30 cellular contexts compared by ENCODE assay signal in the genomic region with DNA sequence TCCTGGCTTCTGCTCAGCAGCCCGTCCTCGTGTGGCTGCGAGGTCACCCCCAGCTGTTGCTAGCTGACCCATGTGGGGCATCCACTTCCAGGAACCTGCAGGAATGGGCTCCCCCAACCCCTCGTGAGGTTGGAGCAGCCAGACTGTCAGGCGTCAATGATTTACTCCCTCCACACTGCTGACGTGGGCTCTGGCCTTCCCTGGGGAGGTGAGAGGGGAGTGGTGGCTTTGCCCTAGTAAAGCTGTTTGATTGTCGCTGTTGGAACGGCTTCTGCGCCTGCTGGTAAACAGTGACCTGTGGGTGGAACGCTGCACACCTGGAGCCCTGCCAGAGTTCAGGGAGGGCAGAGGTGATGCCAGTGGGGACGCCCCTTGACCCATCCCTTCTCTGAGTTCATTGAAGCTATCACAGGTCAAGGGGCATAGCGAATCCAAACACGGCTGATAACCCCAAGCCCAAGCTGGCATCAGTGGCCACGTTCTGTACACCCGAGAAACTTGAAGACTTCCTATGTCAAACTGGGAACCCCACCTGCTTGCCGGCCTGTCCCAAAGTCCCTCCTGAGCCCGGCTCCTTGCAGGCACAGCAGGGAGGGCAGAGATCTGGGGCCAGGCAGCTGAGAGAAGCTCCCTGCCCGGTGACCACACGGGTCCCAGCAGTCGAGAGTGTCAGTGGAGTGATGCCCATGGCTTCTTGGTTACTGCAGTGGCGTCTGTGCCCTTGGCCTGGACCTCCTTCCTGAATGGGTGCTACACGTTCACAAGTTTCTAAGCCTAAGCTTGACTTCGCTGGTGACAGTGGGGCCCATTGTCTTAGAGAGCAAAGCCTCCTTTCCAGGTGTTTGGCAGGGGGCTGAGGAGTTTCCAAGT. TPM values are rescaled to one million over a fixed set of nuclear protein-coding genes. Genes with fewer than 3 reads are reported as not detected.
DNase-seq lines count a peak whose midpoint lies in the region; ATAC-seq, FAIRE-seq and TF ChIP-seq lines count a peak whose summit lies in the region.
"Had no signal": no experiment of that assay in that cellular context is flagged by ENCODE, and none has a peak within 500 bp of the region (broad histone marks: within the 10 kb centered on the region; RNA-seq: fewer than 3 reads in every experiment).

No MANE protein-coding gene starts in this region.

- H3K36me3 ChIP-seq in HepG2 (replicated peaks in 1 of 2; ENCODE audit: control insufficient read depth in 1 of 2, insufficient read depth in 2 of 2, low read length in 2 of 2) = no peaks in the 10 kb centered on the region
- no peaks in the 10 kb centered on the region for H3K36me3 ChIP-seq in spleen
- H3K36me3 ChIP-seq: ascending aorta, neutrophil had no signal

- no TSS peak for BruUV-seq in HepG2 (replicated peaks; lab: Mats Ljungman, UMichigan)

- TF ChIP-seq POLR2A in HepG2 (IDR thresholded peaks at IDR 0.05; ENCODE audit: insufficient read depth in 1 of 2, low read depth in 2 of 2, low read length in 2 of 2) (no peak), spleen (IDR thresholded peaks at IDR 0.05) (no peak)

- H3K4me1 ChIP-seq in HepG2 (ENCODE audit: insufficient read depth, low read length) (peaks cover 17% of the 10 kb centered on the region), spleen (peaks cover 0 to 7% (median 3%) of the 10 kb centered on the region in 6 donors)
- H3K4me1 ChIP-seq: ascending aorta had no signal

- H3K27me3 ChIP-seq in HepG2 (ENCODE audit: control insufficient read depth in 1 of 2, insufficient read depth in 2 of 2, low read length in 2 of 2) (peaks cover 3 to 34% of the 10 kb centered on the region in 2 experiments), spleen (replicated peaks in 1 of 7) (peaks cover 0 to 55% (median 17%) of the 10 kb centered on the region in 7 donors)

- TF ChIP-seq EP300 in HepG2 (IDR thresholded peaks at IDR 0.05; ENCODE audit: low read depth in 2 of 2, low read length in 2 of 2) (no peak), HepG2 (CRISPR knock-in tag; IDR thresholded peaks at IDR 0.05; ENCODE audit: borderline replicate concordance) (no peak)

- no peaks in the 10 kb centered on the region for H3K79me2 ChIP-seq in HepG2 (ENCODE audit: insufficient read depth, low read length)

- no peak overlapping the region for H3K27ac ChIP-seq in HepG2 (ENCODE audit: extremely low read length, insufficient read depth, low read length)
- H3K27ac ChIP-seq in spleen = no peak overlapping the region
- H3K27ac ChIP-seq: ascending aorta, HL-60, neutrophil, RWPE1, VCaP had no signal

- TF ChIP-seq CTCF in HepG2 (CRISPR knock-in tag; IDR thresholded peaks at IDR 0.05) = no peak
- no peak for TF ChIP-seq CTCF in spleen (IDR thresholded peaks at IDR 0.05 in 8 of 11, conservative IDR thresholded peaks at IDR 0.05 in 3 of 11)

- WGBS in HepG2 (ENCODE audit: low lambda C conversion rate) = 0% methylated on average over 2 of the region's 23 CpGs
- 68 to 83% (median 81%) methylated on average over 20 to 23 of the region's 23 CpGs for WGBS in spleen, 5 donors

- no peak for FAIRE-seq in HepG2 (lab: Jason Lieb, UNC)

- ATAC-seq in Right ventricle myocardium superior (ENCODE audit: poor library complexity) = no peak
- peak; percentile 52 for ATAC-seq in HepG2
- ATAC-seq: activated T-cell treated with anti-CD3 and anti-CD28 coated beads, Interleukin-2, amount 50 U/mL, for 72 hours; effector memory CD8-positive, alpha-beta T cell; SK-N-SH treated with all-trans-retinoic acid at 6 μM for 48 hours had no signal

- H3K9ac ChIP-seq in HepG2 (ENCODE audit: insufficient read depth, low read depth, low read length) = no peak overlapping the region

- TF ChIP-seq RAD21 in HepG2 (CRISPR knock-in tag; IDR thresholded peaks at IDR 0.05) = no peak

- intact Hi-C loops in Right ventricle myocardium superior (cut with DNase I) = no loop called here
- intact Hi-C loops in HepG2 (cut with micrococcal nuclease; ENCODE audit: unreplicated experiment) = no loop called here
- intact Hi-C loops in spleen (cut with DNase I; ENCODE audit: low total_unique reads) = no loop called here

- POLR2A ChIA-PET in HEK293T (lab: Yijun Ruan, JAX) (no interaction called here), HepG2 (lab: Yijun Ruan, JAX) (no interaction called here)

- H2AFZ ChIP-seq in HepG2 (ENCODE audit: low read length) = no peak overlapping the region

- CTCF ChIA-PET in HEK293T (lab: Yijun Ruan, JAX) = interaction anchor here (0.6 to 1.4 kb wide), 2 partner anchors 10 kb away, joined by 3 to 6 read pairs; no protein-coding TSS in a partner anchor
- CTCF ChIA-PET in HepG2 (lab: Yijun Ruan, JAX; ENCODE audit: low intra/inter-chr PET ratio, low total read pairs) = no interaction called here

- in situ Hi-C loops in HepG2 (cut with HindIII; ENCODE audit: extremely low pct_ligation_motif_present, low pct_unique_long_range_greater_than_20kb) = no loop called here

- H3K4me3 ChIP-seq in HepG2 (replicated peaks in 1 of 3; ENCODE audit: insufficient read depth in 1 of 3, low read depth in 2 of 3, low read length in 3 of 3) (no peak overlapping the region; a peak in 1 of 6 replicates), spleen (no peak overlapping the region)
- H3K4me3 ChIP-seq: ascending aorta had no signal

- H3K9me3 ChIP-seq in HepG2 (ENCODE audit: low read length) (no peaks in the 10 kb centered on the region), spleen (peaks cover 0 to 4% (median 0%) of the 10 kb centered on the region in 8 donors)
- H3K9me3 ChIP-seq: ascending aorta, neutrophil had no signal

- H4K20me1 ChIP-seq in HepG2 (ENCODE audit: insufficient read depth, low read length) = no peaks in the 10 kb centered on the region

- DNase-seq in HEK293T (ENCODE audit: extremely low spot score) (no peak), Right ventricle myocardium superior (peak; percentile 37), HepG2 (ENCODE audit: low spot score) (peak; percentile 17), spleen (peak; percentile 62), cerebellar cortex (ENCODE audit: low spot score) (no peak), foreskin melanocyte (no peak), NCI-H526 treated with DMSO at 0.1 percent for 48 hours (lab: John Stamatoyannopoulos, UW) (no peak), NOMO-1 treated with dmso at 0.1 percent for 144 hours (lab: John Stamatoyannopoulos, UW; ENCODE audit: unreplicated experiment) (no peak)
- DNase-seq: activated CD4-positive, alpha-beta T cell treated with anti-CD3 and anti-CD28 coated beads, Interleukin-2, amount 10 ng/mL, durations not matched to agents 7 days and 5 days; activated T-cell treated with anti-CD3 and anti-CD28 coated beads, Interleukin-2, amount 50 U/mL, for 72 hours; effector memory CD8-positive, alpha-beta T cell; foreskin fibroblast; HCEC 1CT; hippocampal formation; immature natural killer cell; NCI-H1048; NCI-H187; NCI-H2227 treated with DMSO at 0.1 percent for 48 hours; NCI-H748 treated with DMSO at 0.1 percent for 48 hours; stimulated activated CD4-positive, alpha-beta T cell treated with anti-CD3 and anti-CD28 coated beads, Interleukin-12 subunit alpha, Interleukin-12 subunit beta, amount 100 ng/mL, for 4 hours; stimulated activated CD4-positive, alpha-beta T cell treated with anti-CD3 and anti-CD28 coated beads, Interleukin-4, amount 100 ng/mL, for 4 hours; stimulated activated naive CD4-positive, alpha-beta T cell treated with Interleukin-2 at 50 U/mL for 16 hours; trophoblast cell had no signal

- H3K4me2 ChIP-seq in HepG2 (ENCODE audit: low read depth, low read length) = peak overlapping the region; percentile 37; the same call in 1 of the 2 replicates

RNA-seq across cellular contexts. Expression of a gene that starts 2.7 kb away (rescaled TPM):
- total RNA-seq in Right ventricle myocardium superior (44.1 TPM), HepG2 (2016; rRNA removed; fragmentation: Illumina TruSeq; extraction: Trizol) (not detected in 2 replicates), spleen (under 1 TPM in 4 of 7 donors, not detected in 3; 0.09 to 0.28 (median 0.18) TPM)
- not detected in 2 replicates for total RNA-seq in HepG2 (2016; cell fraction: cytosol; rRNA removed; fragmentation: Illumina TruSeq; extraction: Trizol; ENCODE audit: low read depth)
- total RNA-seq in HepG2 (2016; cell fraction: insoluble cytoplasmic fraction; rRNA removed; fragmentation: Illumina TruSeq; extraction: Trizol) = not detected in 2 replicates
- total RNA-seq in HepG2 (2016; cell fraction: membrane; rRNA removed; fragmentation: Illumina TruSeq; extraction: Trizol) = not detected in 2 replicates
- not detected in 2 replicates for total RNA-seq in HepG2 (2016; cell fraction: nucleus; rRNA removed; fragmentation: Illumina TruSeq; extraction: Trizol)
- polyA plus RNA-seq in HepG2 (2011; rRNA removed) (not detected in 2 replicates), spleen (under 1 TPM; 0.05 to 0.67 (median 0.32) TPM)
- not detected in 2 replicates for polyA plus RNA-seq in HepG2 (2011; cell fraction: cytosol; rRNA removed)
- not detected in 2 replicates for polyA plus RNA-seq in HepG2 (2011; cell fraction: nucleus; rRNA removed)
- not detected in 2 replicates for polyA plus RNA-seq in HepG2 (2012)
- polyA plus RNA-seq in HepG2 (2016; cell fraction: cytosol; fragmentation: Illumina TruSeq; extraction: Trizol; ENCODE audit: low read depth) = not detected in 2 replicates
- not detected in 2 replicates for polyA plus RNA-seq in HepG2 (2016; cell fraction: insoluble cytoplasmic fraction; fragmentation: Illumina TruSeq; extraction: Trizol; ENCODE audit: low read depth)
- not detected in 2 replicates for polyA plus RNA-seq in HepG2 (2016; cell fraction: membrane; fragmentation: Illumina TruSeq; extraction: Trizol; ENCODE audit: low read depth)
- polyA plus RNA-seq in HepG2 (2016; cell fraction: nucleus; fragmentation: Illumina TruSeq; extraction: Trizol; ENCODE audit: insufficient read depth, low read depth) = not detected in 2 replicates
- 0.37 TPM in 1 of 2 replicates, not detected in the other for polyA minus RNA-seq in HepG2 (2011; rRNA and poly(A)+ RNA removed; ENCODE audit: low replicate concordance)
- polyA minus RNA-seq in HepG2 (2011; cell fraction: cytosol; rRNA and poly(A)+ RNA removed) = not detected in 2 replicates
- polyA minus RNA-seq in HepG2 (2011; cell fraction: nucleus; rRNA and poly(A)+ RNA removed) = not detected in 2 replicates
- total RNA-seq: activated CD4-positive, alpha-beta T cell treated with anti-CD3 and anti-CD28 coated beads, Interleukin-2, amount 10 ng/mL, durations not matched to agents 7 days and 5 days; ascending aorta; lung microvascular endothelial cell had no signal
- polyA plus RNA-seq: immature natural killer cell had no signal

RNA-seq across cellular contexts. Expression of a gene that starts 50.2 kb away (rescaled TPM):
- 6.3 TPM for total RNA-seq in Right ventricle myocardium superior
- total RNA-seq in HepG2 (2016; rRNA removed; fragmentation: Illumina TruSeq; extraction: Trizol) = not detected in 2 replicates
- total RNA-seq in HepG2 (2016; cell fraction: cytosol; rRNA removed; fragmentation: Illumina TruSeq; extraction: Trizol; ENCODE audit: low read depth) = not detected in 2 replicates
- not detected in 2 replicates for total RNA-seq in HepG2 (2016; cell fraction: insoluble cytoplasmic fraction; rRNA removed; fragmentation: Illumina TruSeq; extraction: Trizol)
- not detected in 2 replicates for total RNA-seq in HepG2 (2016; cell fraction: membrane; rRNA removed; fragmentation: Illumina TruSeq; extraction: Trizol)
- total RNA-seq in HepG2 (2016; cell fraction: nucleus; rRNA removed; fragmentation: Illumina TruSeq; extraction: Trizol) = not detected in 2 replicates
- not detected in 2 replicates for polyA plus RNA-seq in HepG2 (2011; rRNA removed)
- polyA plus RNA-seq in HepG2 (2011; cell fraction: cytosol; rRNA removed) = not detected in 2 replicates
- not detected in 2 replicates for polyA plus RNA-seq in HepG2 (2011; cell fraction: nucleus; rRNA removed)
- not detected in 2 replicates for polyA plus RNA-seq in HepG2 (2012)
- not detected in 2 replicates for polyA plus RNA-seq in HepG2 (2016; cell fraction: cytosol; fragmentation: Illumina TruSeq; extraction: Trizol; ENCODE audit: low read depth)
- not detected in 2 replicates for polyA plus RNA-seq in HepG2 (2016; cell fraction: insoluble cytoplasmic fraction; fragmentation: Illumina TruSeq; extraction: Trizol; ENCODE audit: low read depth)
- polyA plus RNA-seq in HepG2 (2016; cell fraction: membrane; fragmentation: Illumina TruSeq; extraction: Trizol; ENCODE audit: low read depth) = not detected in 2 replicates
- polyA plus RNA-seq in HepG2 (2016; cell fraction: nucleus; fragmentation: Illumina TruSeq; extraction: Trizol; ENCODE audit: insufficient read depth, low read depth) = not detected in 2 replicates
- polyA minus RNA-seq in HepG2 (2011; rRNA and poly(A)+ RNA removed; ENCODE audit: low replicate concordance) = 0.02 and 12.4 TPM in 2 replicates
- polyA minus RNA-seq in HepG2 (2011; cell fraction: cytosol; rRNA and poly(A)+ RNA removed) = 0.18 and 0.30 TPM in 2 replicates
- 0.13 TPM in 1 of 2 replicates, not detected in the other for polyA minus RNA-seq in HepG2 (2011; cell fraction: nucleus; rRNA and poly(A)+ RNA removed)
- 10 to 100 TPM in 4 of 7 donors, 1 to 10 TPM in 3; 7.4 to 21.9 (median 10.3) TPM for total RNA-seq in spleen
- polyA plus RNA-seq in spleen = 1 to 10 TPM in 2 of 3 donors, under 1 TPM in 1; 0.72 to 7.8 (median 1.2) TPM
- polyA plus RNA-seq: immature natural killer cell had no signal

Comparison
In these comparisons a context has a peak if more than half of its experiments do, and no peak if none do; other contexts are left out.
1. DNase-seq: peak in Right ventricle myocardium superior (single experiment), HepG2 (single experiment) and spleen (single experiment); none in HEK293T (single experiment), cerebellar cortex (single experiment), foreskin melanocyte (single experiment), NCI-H526 treated with DMSO at 0.1 percent for 48 hours (single experiment) and NOMO-1 treated with dmso at 0.1 percent for 144 hours (single experiment).
2. RNA of a gene that starts 2.7 kb away (total RNA-seq): 44.1 TPM in Right ventricle myocardium superior (single experiment); 0.09 to 0.28 TPM in spleen and not detected in HepG2; every median in the first group is over 10 times any median in the second.